In the genomic region with DNA sequence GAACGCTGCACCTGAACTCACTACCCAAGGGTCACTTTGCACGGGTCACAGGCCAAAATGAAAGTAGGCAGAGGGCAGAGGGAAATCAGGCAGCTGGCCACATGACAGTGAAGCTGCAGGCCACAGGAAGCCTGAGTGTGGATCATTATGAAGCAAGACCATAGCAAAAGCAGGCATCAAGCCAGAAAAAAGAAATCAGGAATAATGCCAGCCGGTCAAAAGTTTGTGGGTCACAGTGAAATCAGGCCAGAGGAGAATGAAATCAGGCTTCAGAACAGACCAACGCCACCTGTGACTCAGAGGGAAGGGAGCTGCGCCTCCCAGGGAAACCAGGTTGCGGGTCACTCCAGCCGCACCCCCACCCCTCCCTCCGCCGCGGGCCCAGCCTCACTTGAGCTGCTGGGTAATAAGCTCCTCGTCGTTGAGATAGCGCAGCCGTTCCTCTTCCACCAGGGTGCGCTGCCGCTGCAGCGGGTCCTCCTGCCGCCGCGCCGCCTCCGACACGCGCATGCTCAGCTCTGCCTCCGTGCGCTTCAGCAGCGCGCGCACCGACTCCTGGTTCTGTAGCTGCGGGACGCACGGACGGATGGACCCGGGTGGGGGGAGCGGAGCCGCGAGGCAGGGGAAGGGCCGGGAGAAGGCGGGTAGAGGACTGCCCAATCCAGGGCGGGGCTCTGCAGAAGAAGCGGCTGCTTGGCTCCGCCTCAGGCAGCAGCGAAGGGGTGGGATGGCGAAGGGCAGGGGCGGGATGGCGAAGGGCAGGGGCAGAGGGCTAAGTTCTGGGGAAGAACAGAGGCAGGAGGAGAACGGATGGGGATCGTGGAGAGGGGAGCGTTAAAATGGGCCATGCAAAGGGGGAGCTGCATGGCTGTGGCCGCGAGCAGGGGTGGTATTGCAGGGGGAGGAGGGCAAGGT, we compare ENCODE assay signal across 8 cellular contexts. TPM values are rescaled to one million over a fixed set of nuclear protein-coding genes. Genes with fewer than 3 reads are reported as not detected.
DNase-seq lines count a peak whose midpoint lies in the region; ATAC-seq, FAIRE-seq and TF ChIP-seq lines count a peak whose summit lies in the region.

No MANE protein-coding gene starts in this region.

- peak overlapping the region; percentile 93 for H3K4me2 ChIP-seq in hepatocyte

- H3K4me3 ChIP-seq in GM06990 (replicated peaks; ENCODE audit: low read depth, low read length) (peak overlapping the region; percentile 65), hepatocyte (peak overlapping the region; percentile 31)

- no peaks in the 10 kb centered on the region for H3K9me3 ChIP-seq in hepatocyte (ENCODE audit: low read depth)

- no peaks in the 10 kb centered on the region for H3K36me3 ChIP-seq in GM06990 (ENCODE audit: control insufficient read depth, insufficient read depth, low read length)
- no peaks in the 10 kb centered on the region for H3K36me3 ChIP-seq in hepatocyte (replicated peaks; ENCODE audit: insufficient read depth, low read depth)

- H3K27me3 ChIP-seq in GM06990 (replicated peaks; ENCODE audit: control insufficient read depth, insufficient read depth, low read length) (peaks cover 3% of the 10 kb centered on the region), hepatocyte (peaks cover 39% of the 10 kb centered on the region)

- no peaks in the 10 kb centered on the region for H3K79me2 ChIP-seq in hepatocyte

- no peaks in the 10 kb centered on the region for H4K20me1 ChIP-seq in hepatocyte (ENCODE audit: insufficient read depth, poor library complexity, severe bottlenecking)

- peak; percentile 98 for TF ChIP-seq CTCF in GM06990 (IDR thresholded peaks at IDR 0.05; ENCODE audit: insufficient read depth, low read length, poor library complexity, severe bottlenecking)
- TF ChIP-seq CTCF in hepatocyte (IDR thresholded peaks at IDR 0.05; ENCODE audit: poor library complexity), result peak; percentile 98

- 7% methylated on average over 36 of the region's 52 CpGs for WGBS in hepatocyte (ENCODE audit: low lambda C conversion rate, missing lambda C conversion rate)

- FAIRE-seq in urothelium cell line (lab: Jason Lieb, UNC), result no peak

- peak; percentile 88 for DNase-seq in GM06990 (ENCODE audit: extremely low read depth, insufficient read length)
- peak; percentile 74 for DNase-seq in NCI-H2029 treated with DMSO at 0.1 percent for 48 hours (lab: John Stamatoyannopoulos, UW)
- peak; percentile 89 for DNase-seq in T1000 (lab: John Stamatoyannopoulos, UW)
- peak; percentile 95 for DNase-seq in astrocyte of the hippocampus (ENCODE audit: low read depth, low spot score)
- DNase-seq in hepatocyte (ENCODE audit: low spot score), result peak; percentile 97
- DNase-seq in putamen (ENCODE audit: low spot score), result peak; percentile 88
- peak; percentile 98 for DNase-seq in urothelium cell line (ENCODE audit: low spot score)

- peak; percentile 57 for ATAC-seq in HG02884 (IDR thresholded peaks at IDR 0.05; ENCODE audit: unreplicated experiment)

- peaks cover 11% of the 10 kb centered on the region for H3K4me1 ChIP-seq in hepatocyte (ENCODE audit: insufficient read depth)

- no peaks in the 10 kb centered on the region for H3K9me2 ChIP-seq in hepatocyte (replicated peaks; ENCODE audit: insufficient read depth)

- H2AFZ ChIP-seq in hepatocyte, result peak overlapping the region; percentile 54

- H3K27ac ChIP-seq in hepatocyte, result peak overlapping the region; percentile 0

RNA-seq across cellular contexts. Expression of gene SRCIN1, which starts 47.7 kb away (rescaled TPM):
- total RNA-seq in hepatocyte, result 0.90 and 1.4 TPM in 2 replicates
- polyA plus RNA-seq in hepatocyte, result 0.82 and 1.2 TPM in 2 replicates

Comparison
In these comparisons a context has a peak if more than half of its experiments do, and no peak if none do; other contexts are left out.
1. Peak in every context shown above with its lines: DNase-seq, ATAC-seq, H3K4me3 ChIP-seq and H3K27ac ChIP-seq.